In the genomic region with DNA sequence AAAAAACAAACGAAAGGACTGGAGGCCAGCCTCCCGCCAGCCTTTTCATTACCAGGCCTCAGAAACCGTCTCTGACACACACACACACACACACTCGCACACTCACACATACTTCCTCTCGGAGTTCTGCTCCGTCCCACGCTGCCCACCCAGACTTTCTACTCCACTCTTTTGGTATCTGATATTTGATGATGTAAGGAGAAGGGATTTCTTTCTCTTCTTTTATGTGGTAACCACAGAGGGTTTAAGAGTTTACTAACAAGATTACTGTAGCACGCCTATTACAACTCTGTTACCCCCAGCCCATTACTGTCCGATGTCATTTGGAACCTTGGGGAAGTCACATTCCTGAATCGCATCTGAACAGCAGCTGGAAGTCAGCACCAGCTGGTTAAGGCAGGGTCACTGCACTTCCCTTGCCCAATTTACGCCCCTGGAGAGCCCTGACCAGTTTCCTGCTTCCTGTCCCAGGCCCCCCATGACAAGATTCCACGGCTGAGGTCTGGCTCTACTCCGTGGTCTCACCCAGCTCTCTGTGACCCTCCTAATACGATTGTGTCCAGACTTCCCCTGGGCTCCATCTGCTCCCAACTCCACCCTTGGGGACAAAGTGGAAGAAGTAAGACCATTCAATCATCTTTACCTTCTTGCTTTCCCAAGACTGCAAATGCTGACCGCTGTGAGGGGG, we compare ENCODE assay signal across 8 cellular contexts. TPM values are rescaled to one million over a fixed set of nuclear protein-coding genes. Genes with fewer than 3 reads are reported as not detected.
DNase-seq lines count a peak whose midpoint lies in the region; ATAC-seq and TF ChIP-seq lines count a peak whose summit lies in the region.

No MANE protein-coding gene starts in this region.

- peaks cover 21% of the 10 kb centered on the region for H3K27me3 ChIP-seq in CD4-positive, CD25-positive, alpha-beta regulatory T cell (ENCODE audit: control insufficient read depth, insufficient read depth, low read length)
- H3K27me3 ChIP-seq in RWPE2 (ENCODE audit: insufficient read depth, poor library complexity, severe bottlenecking) (peaks cover 2% of the 10 kb centered on the region), mucosa of stomach (ENCODE audit: control insufficient read depth, insufficient read depth, low read length) (peaks cover 50% of the 10 kb centered on the region)

- TF ChIP-seq CTCF in RWPE2 (IDR thresholded peaks at IDR 0.05; ENCODE audit: poor library complexity, severe bottlenecking), result no peak

- peaks cover 4% of the 10 kb centered on the region for H3K36me3 Mint-ChIP-seq in CD4-positive, CD25-positive, alpha-beta regulatory T cell
- H3K36me3 Mint-ChIP-seq in effector memory CD8-positive, alpha-beta T cell (ENCODE audit: insufficient read depth), result peaks cover 4% of the 10 kb centered on the region

- no peak overlapping the region for H3K4me3 ChIP-seq in CD4-positive, CD25-positive, alpha-beta regulatory T cell (ENCODE audit: low read depth, low read length)
- H3K4me3 ChIP-seq in RWPE2 (ENCODE audit: severe bottlenecking) (peak overlapping the region; percentile 56), mucosa of stomach (ENCODE audit: low read length) (no peak overlapping the region)

- peaks cover 14% of the 10 kb centered on the region for H3K4me1 ChIP-seq in CD4-positive, CD25-positive, alpha-beta regulatory T cell (ENCODE audit: control insufficient read depth, insufficient read depth, low read length, poor library complexity, severe bottlenecking)
- H3K4me1 ChIP-seq in RWPE2 (ENCODE audit: insufficient read depth, poor library complexity, severe bottlenecking) (no peaks in the 10 kb centered on the region), mucosa of stomach (ENCODE audit: control insufficient read depth, insufficient read depth, low read length) (peaks cover 2% of the 10 kb centered on the region)

- H3K36me3 ChIP-seq in CD4-positive, CD25-positive, alpha-beta regulatory T cell (ENCODE audit: control insufficient read depth, insufficient read depth, low read length), result no peaks in the 10 kb centered on the region
- H3K36me3 ChIP-seq in RWPE2 (ENCODE audit: low read depth) (no peaks in the 10 kb centered on the region), mucosa of stomach (ENCODE audit: control insufficient read depth, insufficient read depth, low read length) (no peaks in the 10 kb centered on the region)

- peak overlapping the region; percentile 49 for H3K9ac ChIP-seq in mucosa of stomach (ENCODE audit: low read length)

- no peak overlapping the region for H3K27ac ChIP-seq in CD4-positive, CD25-positive, alpha-beta regulatory T cell (ENCODE audit: insufficient read depth, low read length, poor library complexity, severe bottlenecking)
- H3K27ac ChIP-seq in RWPE2 (ENCODE audit: poor library complexity, severe bottlenecking), result peak overlapping the region; percentile 40

- no peaks in the 10 kb centered on the region for H3K9me3 ChIP-seq in CD4-positive, CD25-positive, alpha-beta regulatory T cell (ENCODE audit: control insufficient read depth in 2 of 2, low read length in 2 of 2)
- H3K9me3 ChIP-seq in RWPE2 (ENCODE audit: severe bottlenecking) (no peaks in the 10 kb centered on the region), mucosa of stomach (ENCODE audit: control insufficient read depth, low read length) (no peaks in the 10 kb centered on the region)

- peaks cover 0 to 21% (median 5%) of the 10 kb centered on the region in 4 donors for H3K4me1 Mint-ChIP-seq in CD4-positive, CD25-positive, alpha-beta regulatory T cell
- H3K4me1 Mint-ChIP-seq in effector memory CD8-positive, alpha-beta T cell (ENCODE audit: low read depth in 2 of 2), result peaks cover 12 to 13% of the 10 kb centered on the region in 2 donors

- H3K4me3 Mint-ChIP-seq in CD4-positive, CD25-positive, alpha-beta regulatory T cell, result peak overlapping the region in 3 of 4 donors; percentile 17 to 87 (median 85)
- H3K4me3 Mint-ChIP-seq in effector memory CD8-positive, alpha-beta T cell, result peak overlapping the region; percentile 67 to 84

- no peak overlapping the region for H3K27ac Mint-ChIP-seq in CD4-positive, CD25-positive, alpha-beta regulatory T cell
- no peak overlapping the region for H3K27ac Mint-ChIP-seq in effector memory CD8-positive, alpha-beta T cell

- no peak for DNase-seq in CD4-positive, CD25-positive, alpha-beta regulatory T cell
- DNase-seq in RWPE2 (ENCODE audit: low spot score) (no peak), epidermal melanocyte (ENCODE audit: insufficient read length, low spot score) (no peak), HK-2 (ENCODE audit: unreplicated experiment) (no peak), NK-92 (lab: John Stamatoyannopoulos, UW; ENCODE audit: unreplicated experiment) (no peak)
- DNase-seq in effector memory CD8-positive, alpha-beta T cell, result no peak

- H3K9me3 Mint-ChIP-seq in CD4-positive, CD25-positive, alpha-beta regulatory T cell, result peaks cover 0 to 3% (median 0%) of the 10 kb centered on the region in 7 donors
- no peaks in the 10 kb centered on the region for H3K9me3 Mint-ChIP-seq in effector memory CD8-positive, alpha-beta T cell

- peaks cover 61% of the 10 kb centered on the region for H3K27me3 Mint-ChIP-seq in CD4-positive, CD25-positive, alpha-beta regulatory T cell
- H3K27me3 Mint-ChIP-seq in effector memory CD8-positive, alpha-beta T cell, result peaks cover 61 to 87% of the 10 kb centered on the region in 2 donors

- ATAC-seq in CD4-positive, CD25-positive, alpha-beta regulatory T cell (ENCODE audit: low read depth in 2 of 2), result no peak
- peak; percentile 5; the same call in 1 of the 3 replicates for ATAC-seq in RWPE2 (ENCODE audit: low read depth)
- ATAC-seq in effector memory CD8-positive, alpha-beta T cell (replicated peaks), result no peak
- ATAC-seq in GM19395 (IDR thresholded peaks at IDR 0.05; ENCODE audit: unreplicated experiment), result no peak

RNA-seq across cellular contexts. Expression of gene DENND2A, which starts 1.1 kb away (rescaled TPM):
- total RNA-seq in CD4-positive, CD25-positive, alpha-beta regulatory T cell, result not detected
- polyA plus RNA-seq in CD4-positive, CD25-positive, alpha-beta regulatory T cell, result not detected

RNA-seq across cellular contexts. Expression of gene ADCK2, which starts 33.2 kb away (rescaled TPM):
- 14.3 TPM for total RNA-seq in CD4-positive, CD25-positive, alpha-beta regulatory T cell
- 10 to 100 TPM; 29.9 to 35.2 (median 32.1) TPM for polyA plus RNA-seq in CD4-positive, CD25-positive, alpha-beta regulatory T cell

RNA-seq across cellular contexts. Expression of gene NDUFB2, which starts 57.0 kb away (rescaled TPM):
- 91.5 TPM for total RNA-seq in CD4-positive, CD25-positive, alpha-beta regulatory T cell
- 100 to 1,000 TPM; 388 to 529 (median 432) TPM for polyA plus RNA-seq in CD4-positive, CD25-positive, alpha-beta regulatory T cell
